Comparison of ENCODE assay signal across 18 cellular contexts in the genomic region with DNA sequence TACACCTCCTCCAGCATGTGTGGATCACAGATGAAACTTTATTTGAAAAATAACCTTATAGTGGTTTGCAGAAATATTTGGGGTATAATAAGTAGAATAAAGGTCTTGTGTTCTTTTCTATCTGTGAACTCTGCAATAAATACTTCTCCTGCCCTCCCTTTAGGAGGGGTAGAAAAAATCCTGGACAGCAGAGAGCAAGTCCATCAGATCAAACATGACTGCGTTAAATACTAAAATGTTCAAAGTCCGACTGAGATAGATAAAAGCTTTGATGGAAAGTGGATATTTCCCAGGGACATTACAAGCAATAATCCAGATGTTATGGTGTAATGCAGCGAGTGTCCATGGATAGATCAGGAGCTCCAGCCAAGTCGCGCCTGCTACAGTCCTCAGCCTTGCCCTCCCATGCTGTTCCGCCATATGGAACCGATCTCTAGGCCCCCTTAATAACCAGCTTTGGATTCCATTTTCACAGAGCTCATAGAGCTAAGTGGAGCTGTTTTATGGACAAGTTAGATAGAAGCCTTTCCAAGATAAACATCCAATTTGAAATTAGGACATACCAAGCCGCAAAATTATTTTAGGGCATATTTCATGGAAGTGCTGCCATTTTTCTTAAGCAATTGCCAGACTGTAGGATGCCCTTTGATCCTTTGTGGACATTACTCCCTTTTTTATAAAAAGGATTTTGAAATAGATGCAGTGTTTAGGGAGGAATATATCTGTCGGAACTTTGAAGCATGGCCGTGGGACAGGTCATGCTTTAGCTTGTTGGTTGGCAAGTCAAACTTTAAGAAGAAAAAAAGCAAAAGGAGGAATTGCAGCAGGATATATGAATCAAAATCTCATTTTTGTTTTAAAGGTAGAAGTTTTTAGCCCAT.
"Had no signal": no experiment of that assay in that cellular context is flagged by ENCODE, and none has a peak within 500 bp of the region (broad histone marks: within the 10 kb centered on the region; RNA-seq: fewer than 3 reads in every experiment).

No MANE protein-coding gene starts in this region.

- H3K27me3 Mint-ChIP-seq: activated CD4-positive, alpha-beta T cell treated with anti-CD3 and anti-CD28 coated beads, Interleukin-2, amount 10 ng/mL, durations not matched to agents 7 days and 5 days; activated naive CD8-positive, alpha-beta T cell; stimulated activated naive B cell treated with anti-CD40 and anti-IgM and Interleukin-4, amounts not matched to agents 10 μg/mL and 1 μg/mL and 100 μg/mL, for 72 hours; T-helper 17 cell had no signal

- H3K27ac Mint-ChIP-seq: activated CD4-positive, alpha-beta T cell treated with anti-CD3 and anti-CD28 coated beads, Interleukin-2, amount 10 ng/mL, durations not matched to agents 7 days and 5 days; activated naive CD8-positive, alpha-beta T cell; endodermal cell; stimulated activated naive B cell treated with anti-CD40 and anti-IgM and Interleukin-4, amounts not matched to agents 10 μg/mL and 1 μg/mL and 100 μg/mL, for 72 hours; T-helper 17 cell had no signal

- H3K36me3 Mint-ChIP-seq: brain had no signal

- H3K4me1 Mint-ChIP-seq: endodermal cell had no signal

- ATAC-seq: left ventricle myocardium superior; stimulated activated naive B cell treated with anti-CD40 and anti-IgM and Interleukin-4, amounts not matched to agents 10 μg/mL and 1 μg/mL and 100 μg/mL, for 72 hours; T-helper 17 cell had no signal

- DNase-seq: activated CD4-positive, alpha-beta T cell treated with anti-CD3 and anti-CD28 coated beads, Interleukin-2, amount 10 ng/mL, durations not matched to agents 7 days and 5 days; activated CD4-positive, CD25-positive, alpha-beta regulatory T cell; activated CD8-positive, alpha-beta memory T cell treated with anti-CD3 and anti-CD28 coated beads, Interleukin-2, amount 50 U/mL, for 48 hours; activated gamma-delta T cell treated with Interleukin-2 at 50 U/mL for 16 hours; amygdala; endodermal cell; erythroblast; hippocampal formation; left ventricle myocardium superior; posterior cingulate gyrus; retina; stimulated activated CD4-positive, alpha-beta T cell treated with anti-CD3 and anti-CD28 coated beads, Interleukin-15, amount 100 ng/mL, for 24 hours; stimulated activated CD4-positive, alpha-beta T cell treated with anti-CD3 and anti-CD28 coated beads, Interleukin-4, amount 100 ng/mL, for 1 hour; stimulated activated naive B cell treated with anti-CD40 and anti-IgM and Interleukin-4, amounts not matched to agents 10 μg/mL and 1 μg/mL and 100 μg/mL, for 72 hours; T-helper 17 cell; trophoblast cell had no signal

- H3K4me3 Mint-ChIP-seq: activated CD4-positive, alpha-beta T cell treated with anti-CD3 and anti-CD28 coated beads, Interleukin-2, amount 10 ng/mL, durations not matched to agents 7 days and 5 days; activated naive CD8-positive, alpha-beta T cell; brain; endodermal cell; stimulated activated naive B cell treated with anti-CD40 and anti-IgM and Interleukin-4, amounts not matched to agents 10 μg/mL and 1 μg/mL and 100 μg/mL, for 72 hours; T-helper 17 cell had no signal

- H3K9me3 Mint-ChIP-seq: activated CD4-positive, alpha-beta T cell treated with anti-CD3 and anti-CD28 coated beads, Interleukin-2, amount 10 ng/mL, durations not matched to agents 7 days and 5 days had no signal
